In the genomic region with DNA sequence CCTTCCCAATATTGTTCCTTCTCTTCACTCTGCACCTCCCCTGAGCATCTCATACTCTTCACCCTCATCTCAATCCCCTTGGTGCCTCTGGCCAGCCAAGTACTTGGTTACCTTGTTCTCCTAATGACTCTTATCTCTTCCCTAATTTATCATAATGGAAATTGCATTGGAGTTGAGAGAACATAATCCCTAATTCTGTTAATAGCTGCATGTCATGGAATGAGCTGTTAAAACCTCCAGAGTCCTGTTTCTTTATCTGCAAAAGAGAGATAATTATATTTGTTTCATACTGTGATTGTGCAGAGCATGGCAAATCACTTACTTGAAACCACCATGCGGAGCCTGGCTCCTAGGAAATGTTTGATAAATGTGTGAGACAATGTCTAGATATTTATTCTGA, we compare ENCODE assay signal across 21 cellular contexts.
DNase-seq lines count a peak whose midpoint lies in the region; TF ChIP-seq lines count a peak whose summit lies in the region.
"Had no signal": no experiment of that assay in that cellular context is flagged by ENCODE, and none has a peak within 500 bp of the region (broad histone marks: within the 10 kb centered on the region; RNA-seq: fewer than 3 reads in every experiment).

No MANE protein-coding gene starts in this region.

- no peak overlapping the region for H3K23ac ChIP-seq in mesendoderm (ENCODE audit: low read length)

- H2BK120ac ChIP-seq in mesendoderm (ENCODE audit: low read depth, low read length) = no peak overlapping the region

- H3K27ac ChIP-seq in SK-N-SH (ENCODE audit: low read depth in 2 of 2, low read length in 1 of 2) (no peak overlapping the region), mesendoderm (ENCODE audit: low read depth, low read length) (no peak overlapping the region), osteoblast (ENCODE audit: low read depth, low read length) (no peak overlapping the region)
- H3K27ac ChIP-seq: 22Rv1, BLaER1, C4-2B, GM23248 had no signal

- H3K79me2 ChIP-seq in SK-N-SH (ENCODE audit: insufficient read depth) = no peaks in the 10 kb centered on the region
- H3K79me2 ChIP-seq in mesendoderm (ENCODE audit: control insufficient read depth, insufficient read depth, low read length) = no peaks in the 10 kb centered on the region
- no peaks in the 10 kb centered on the region for H3K79me2 ChIP-seq in osteoblast (ENCODE audit: insufficient read depth, low read length)

- H3K4me3 ChIP-seq in SK-N-SH (ENCODE audit: low read depth in 2 of 2, low read length in 1 of 2) (no peak overlapping the region), mesendoderm (ENCODE audit: low read length) (no peak overlapping the region), osteoblast (ENCODE audit: insufficient read depth, low read length) (no peak overlapping the region)
- H3K4me3 ChIP-seq: BLaER1, GM12878, GM23248 had no signal

- H3K79me1 ChIP-seq in mesendoderm (ENCODE audit: low read length) = no peaks in the 10 kb centered on the region

- H3F3A ChIP-seq in SK-N-SH (replicated peaks; ENCODE audit: insufficient read depth) = no peaks in the 10 kb centered on the region

- CTCF ChIA-PET in SK-N-SH (lab: Yijun Ruan, JAX) = interaction anchor here (1.1 kb wide), 1 partner anchor 22 kb away, joined by 4 read pairs; no protein-coding TSS in a partner anchor

- H3K4me1 ChIP-seq in SK-N-SH (ENCODE audit: control insufficient read depth in 1 of 2, insufficient read depth in 2 of 2, low read depth in 1 of 2, low read length in 1 of 2) (peaks cover 0 to 3% of the 10 kb centered on the region in 2 experiments; a peak in 2 of 4 replicates), mesendoderm (ENCODE audit: control insufficient read depth, low read depth, low read length) (peaks cover 7% of the 10 kb centered on the region), osteoblast (ENCODE audit: insufficient read depth, low read length) (peaks cover 4% of the 10 kb centered on the region)
- H3K4me1 ChIP-seq: BLaER1 had no signal

- H2BK15ac ChIP-seq in mesendoderm (replicated peaks; ENCODE audit: low read depth) = no peak overlapping the region

- peak overlapping the region; percentile 96 for H3K18ac ChIP-seq in mesendoderm (ENCODE audit: low read length)

- H3K4ac ChIP-seq in mesendoderm (ENCODE audit: low read depth, low read length) = no peak overlapping the region

- H4K8ac ChIP-seq in mesendoderm (ENCODE audit: low read depth, low read length) = no peak overlapping the region

- H3K9me3 ChIP-seq in SK-N-SH = no peaks in the 10 kb centered on the region
- H3K9me3 ChIP-seq in osteoblast (ENCODE audit: low read depth, low read length) = no peaks in the 10 kb centered on the region
- H3K9me3 ChIP-seq: BLaER1, Caco-2 had no signal

- no peak overlapping the region for H3K9ac ChIP-seq in SK-N-SH
- no peak overlapping the region for H3K9ac ChIP-seq in mesendoderm (ENCODE audit: low read length)
- H3K9ac ChIP-seq: BLaER1, GM23248 had no signal

- TF ChIP-seq RAD21 in SK-N-SH (IDR thresholded peaks at IDR 0.05; ENCODE audit: low read length) = no peak

- POLR2A ChIA-PET in SK-N-SH (lab: Yijun Ruan, JAX) = no interaction called here

- no peak overlapping the region for H3K56ac ChIP-seq in mesendoderm (ENCODE audit: low read length)

- no peaks in the 10 kb centered on the region for H3K36me3 ChIP-seq in SK-N-SH (replicated peaks in 1 of 2; ENCODE audit: control insufficient read depth in 1 of 2, insufficient read depth in 2 of 2, low read length in 1 of 2)
- no peaks in the 10 kb centered on the region for H3K36me3 ChIP-seq in mesendoderm (ENCODE audit: control insufficient read depth, insufficient read depth, low read length)
- no peaks in the 10 kb centered on the region for H3K36me3 ChIP-seq in osteoblast (ENCODE audit: insufficient read depth, low read length)
- H3K36me3 ChIP-seq: BLaER1 had no signal

- H2AK5ac ChIP-seq in mesendoderm (ENCODE audit: low read length) = no peak overlapping the region

- TF ChIP-seq EP300 in SK-N-SH (IDR thresholded peaks at IDR 0.05; ENCODE audit: borderline replicate concordance in 1 of 2, low read depth in 1 of 2, low read length in 1 of 2) = no peak

- H4K20me1 ChIP-seq in SK-N-SH (ENCODE audit: insufficient read depth) (no peaks in the 10 kb centered on the region), osteoblast (ENCODE audit: insufficient read depth, low read length) (no peaks in the 10 kb centered on the region)
- H4K20me1 ChIP-seq: BLaER1 had no signal

- H3K9me2 ChIP-seq in SK-N-SH = no peaks in the 10 kb centered on the region

- H3K27me3 ChIP-seq in SK-N-SH (ENCODE audit: insufficient read depth) = no peaks in the 10 kb centered on the region
- no peaks in the 10 kb centered on the region for H3K27me3 ChIP-seq in mesendoderm (ENCODE audit: insufficient read depth, low read length, poor library complexity)
- no peaks in the 10 kb centered on the region for H3K27me3 ChIP-seq in osteoblast (ENCODE audit: insufficient read depth, low read length)
- H3K27me3 ChIP-seq: BLaER1 had no signal

- H4K5ac ChIP-seq in mesendoderm (ENCODE audit: low read length) = no peak overlapping the region

- TF ChIP-seq CTCF in SK-N-SH (IDR thresholded peaks at IDR 0.05) (no peak), osteoblast (IDR thresholded peaks at IDR 0.05; ENCODE audit: extremely low read depth, low read depth, low read length) (no peak)

- no peak overlapping the region for H2BK5ac ChIP-seq in mesendoderm (ENCODE audit: low read length)

- no peak overlapping the region for H2AFZ ChIP-seq in SK-N-SH (ENCODE audit: low read depth)
- no peak overlapping the region for H2AFZ ChIP-seq in osteoblast (ENCODE audit: low read length)
- H2AFZ ChIP-seq: GM23248 had no signal

- H3K4me2 ChIP-seq in SK-N-SH (no peak overlapping the region), mesendoderm (ENCODE audit: low read length) (no peak overlapping the region), osteoblast (ENCODE audit: insufficient read depth, low read length) (no peak overlapping the region)
- H3K4me2 ChIP-seq: BLaER1 had no signal

- 35% methylated on average over 1 of the region's 1 CpG for WGBS in SK-N-SH (ENCODE audit: low lambda C conversion rate)
- no CpG with 5 or more reads among the region's 1 CpG for WGBS in mesendoderm (ENCODE audit: extremely low coverage, insufficient coverage, low lambda C conversion rate)

- peak; percentile 22 for DNase-seq in NCI-H82 (lab: John Stamatoyannopoulos, UW)
- no peak for DNase-seq in NCI-H82 treated with DMSO at 0.1 percent for 48 hours (lab: John Stamatoyannopoulos, UW; ENCODE audit: unreplicated experiment)
- peak; percentile 16 for DNase-seq in SK-N-SH
- DNase-seq in mesendoderm = peak; percentile 70
- no peak for DNase-seq in osteoblast (ENCODE audit: insufficient read length, low spot score, missing footprints)
- DNase-seq in NCI-H446 (lab: John Stamatoyannopoulos, UW) = no peak
- DNase-seq in stimulated activated CD4-positive, alpha-beta T cell treated with anti-CD3 and anti-CD28 coated beads, Interleukin-4, amount 100 ng/mL, for 24 hours = no peak
- DNase-seq: Caco-2; CD4-positive, CD25-positive, alpha-beta regulatory T cell; CD8-positive, alpha-beta T cell; DMS 273 treated with DMSO at 0.1 percent for 48 hours; DMS79; EL; GDM1; GM23248; H7; HCEC 1CT had no signal

TF ChIP-seq in SK-N-SH, 30 proteins besides CTCF, POLR2A, EP300 and RAD21 (continues in another document):
- no peak for TF ChIP-seq GABPA (IDR thresholded peaks at IDR 0.05; ENCODE audit: low read depth)
- no peak for TF ChIP-seq EZH2phosphoT487 (IDR thresholded peaks at IDR 0.05; ENCODE audit: borderline replicate concordance, low read depth)
- TF ChIP-seq TCF12 (IDR thresholded peaks at IDR 0.05) = no peak
- no peak for TF ChIP-seq USF1 (IDR thresholded peaks at IDR 0.05; ENCODE audit: borderline replicate concordance, low read depth)
- TF ChIP-seq CHD2 (IDR thresholded peaks at IDR 0.05; ENCODE audit: low read length, partially characterized antibody) = no peak
- no peak for TF ChIP-seq PBX3 (IDR thresholded peaks at IDR 0.05)
- TF ChIP-seq FOSL2 (IDR thresholded peaks at IDR 0.05; ENCODE audit: borderline replicate concordance, low read depth) = no peak
- TF ChIP-seq NRF1 (IDR thresholded peaks at IDR 0.05; ENCODE audit: low read depth, low read length) = no peak
- TF ChIP-seq GATA2 (CRISPR knock-in tag; IDR thresholded peaks at IDR 0.05) = peak; percentile 32
- TF ChIP-seq MXI1 (IDR thresholded peaks at IDR 0.05; ENCODE audit: low read depth, low read length) = no peak
- TF ChIP-seq ELF1 (IDR thresholded peaks at IDR 0.05) = no peak
- peak; percentile 93 for TF ChIP-seq RCOR1 (IDR thresholded peaks at IDR 0.05; ENCODE audit: low read length)
- TF ChIP-seq, protein P1, sequence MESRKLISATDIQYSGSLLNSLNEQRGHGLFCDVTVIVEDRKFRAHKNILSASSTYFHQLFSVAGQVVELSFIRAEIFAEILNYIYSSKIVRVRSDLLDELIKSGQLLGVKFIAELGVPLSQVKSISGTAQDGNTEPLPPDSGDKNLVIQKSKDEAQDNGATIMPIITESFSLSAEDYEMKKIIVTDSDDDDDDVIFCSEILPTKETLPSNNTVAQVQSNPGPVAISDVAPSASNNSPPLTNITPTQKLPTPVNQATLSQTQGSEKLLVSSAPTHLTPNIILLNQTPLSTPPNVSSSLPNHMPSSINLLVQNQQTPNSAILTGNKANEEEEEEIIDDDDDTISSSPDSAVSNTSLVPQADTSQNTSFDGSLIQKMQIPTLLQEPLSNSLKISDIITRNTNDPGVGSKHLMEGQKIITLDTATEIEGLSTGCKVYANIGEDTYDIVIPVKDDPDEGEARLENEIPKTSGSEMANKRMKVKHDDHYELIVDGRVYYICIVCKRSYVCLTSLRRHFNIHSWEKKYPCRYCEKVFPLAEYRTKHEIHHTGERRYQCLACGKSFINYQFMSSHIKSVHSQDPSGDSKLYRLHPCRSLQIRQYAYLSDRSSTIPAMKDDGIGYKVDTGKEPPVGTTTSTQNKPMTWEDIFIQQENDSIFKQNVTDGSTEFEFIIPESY (IDR thresholded peaks at IDR 0.05; ENCODE audit: borderline replicate concordance, low read depth) = no peak

Comparison
In these comparisons a context has a peak if more than half of its experiments do, and no peak if none do; other contexts are left out.
1. DNase-seq: peak in NCI-H82 (single experiment), SK-N-SH (single experiment) and mesendoderm (single experiment); none in NCI-H82 treated with DMSO at 0.1 percent for 48 hours (single experiment), osteoblast (single experiment), NCI-H446 (0 of 2) and stimulated activated CD4-positive, alpha-beta T cell treated with anti-CD3 and anti-CD28 coated beads, Interleukin-4, amount 100 ng/mL, for 24 hours (single experiment).